In the genomic region with DNA sequence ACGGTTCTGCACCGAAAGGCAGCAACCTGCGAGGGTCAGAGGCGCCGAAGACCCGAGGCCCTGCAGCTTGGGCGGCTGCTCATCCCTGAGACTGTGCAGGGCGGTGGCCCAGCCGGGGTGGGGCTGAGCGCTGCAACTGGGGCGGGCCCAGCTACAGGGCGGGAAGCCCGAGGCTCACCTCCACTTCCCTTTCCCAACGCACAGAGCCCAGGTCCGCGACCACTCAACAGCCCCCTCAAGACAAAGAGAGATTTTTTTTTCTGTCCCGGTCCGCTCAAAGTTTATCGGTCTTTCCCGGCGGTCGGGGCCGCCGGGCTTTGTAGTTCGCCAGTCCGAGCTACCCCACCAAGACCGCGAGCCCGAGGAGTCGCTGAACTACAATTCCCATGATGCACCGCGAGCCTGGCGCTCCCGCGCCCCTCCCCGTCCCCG, we compare ENCODE assay signal across 8 cellular contexts. TPM values are rescaled to one million over a fixed set of nuclear protein-coding genes. Genes with fewer than 3 reads are reported as not detected.
DNase-seq lines count a peak whose midpoint lies in the region; ATAC-seq lines count a peak whose summit lies in the region.

No MANE protein-coding gene starts in this region.

- no peaks in the 10 kb centered on the region for H3K9me3 ChIP-seq in effector memory CD4-positive, alpha-beta T cell (ENCODE audit: control insufficient read depth, low read length)

- peak overlapping the region; percentile 92 for H3K4me3 ChIP-seq in effector memory CD4-positive, alpha-beta T cell (ENCODE audit: insufficient read depth, low read depth, low read length, poor library complexity, severe bottlenecking)

- no peaks in the 10 kb centered on the region for H3K27me3 ChIP-seq in effector memory CD4-positive, alpha-beta T cell (replicated peaks; ENCODE audit: control insufficient read depth, insufficient read depth, low read length, poor library complexity, severe bottlenecking)

- ATAC-seq in GM21360 (IDR thresholded peaks at IDR 0.05; ENCODE audit: unreplicated experiment): peak; percentile 65

- H3K27ac ChIP-seq in effector memory CD4-positive, alpha-beta T cell (ENCODE audit: insufficient read depth, low read length, poor library complexity, severe bottlenecking): peak overlapping the region; percentile 76

- no peaks in the 10 kb centered on the region for H3K36me3 ChIP-seq in effector memory CD4-positive, alpha-beta T cell (ENCODE audit: control insufficient read depth, insufficient read depth, low read length)

- H3K4me1 ChIP-seq in effector memory CD4-positive, alpha-beta T cell (ENCODE audit: control insufficient read depth, insufficient read depth, low read length, poor library complexity, severe bottlenecking): peaks cover 3% of the 10 kb centered on the region

- peak; percentile 99 for DNase-seq in COLO668 (lab: John Stamatoyannopoulos, UW; ENCODE audit: unreplicated experiment)
- DNase-seq in HT-29 (ENCODE audit: low spot score): peak; percentile 97
- peak; percentile 15 for DNase-seq in NK-92 (lab: John Stamatoyannopoulos, UW; ENCODE audit: unreplicated experiment)
- DNase-seq in activated CD8-positive, alpha-beta memory T cell treated with anti-CD3 and anti-CD28 coated beads for 24 hours: peak; percentile 98
- DNase-seq in effector memory CD4-positive, alpha-beta T cell: peak; percentile 75 to 87 (median 84)
- DNase-seq in lung microvascular endothelial cell (ENCODE audit: low read depth in 2 of 2): peak; percentile 93 to 94
- DNase-seq in stimulated activated CD4-positive, alpha-beta T cell treated with anti-CD3 and anti-CD28 coated beads, TNF-alpha, amount 100 ng/mL, for 4 hours (ENCODE audit: low read depth in 3 of 3): peak; percentile 77 to 82 (median 81)

RNA-seq across cellular contexts. Expression of a gene that starts 0.6 kb away (rescaled TPM):
- 0.05 and 1.2 TPM in 2 replicates for total RNA-seq in HT-29 (2014; rRNA removed; shearing (Covaris generic))
- total RNA-seq in lung microvascular endothelial cell: 10.2 and 12.1 TPM in 2 replicates

Comparison
In these comparisons a context has a peak if more than half of its experiments do, and no peak if none do; other contexts are left out.
1. Peak in every context shown above with its lines: DNase-seq, ATAC-seq, H3K4me3 ChIP-seq and H3K27ac ChIP-seq.
2. DNase-seq: peak in every context shown above with its lines; median percentile 99 in COLO668; 98 in activated CD8-positive, alpha-beta memory T cell treated with anti-CD3 and anti-CD28 coated beads for 24 hours; 97 in HT-29; 94 in lung microvascular endothelial cell; 84 in effector memory CD4-positive, alpha-beta T cell; 81 in stimulated activated CD4-positive, alpha-beta T cell treated with anti-CD3 and anti-CD28 coated beads, TNF-alpha, amount 100 ng/mL, for 4 hours; 15 in NK-92.